Comparison of ENCODE assay signal across 12 cellular contexts in the genomic region with DNA sequence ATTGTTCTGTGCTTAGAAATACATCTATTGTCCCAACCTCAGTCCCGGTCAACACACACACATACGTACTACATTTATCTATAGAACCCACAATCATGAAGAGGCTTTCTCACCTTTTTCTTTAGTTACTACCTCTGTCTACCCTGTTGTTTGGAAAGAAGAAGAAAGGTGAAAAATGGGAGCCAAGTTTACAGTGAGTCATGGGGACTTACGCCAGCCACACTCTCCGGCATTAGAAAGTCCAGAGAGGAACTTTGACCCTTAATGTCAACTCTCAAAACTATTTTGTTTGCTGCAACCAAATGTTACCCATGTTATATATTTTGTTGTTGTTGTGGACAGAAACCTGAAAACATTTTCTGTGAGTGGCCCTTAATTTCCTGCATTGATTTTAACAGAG.
"Had no signal": no experiment of that assay in that cellular context is flagged by ENCODE, and none has a peak within 500 bp of the region (broad histone marks: within the 10 kb centered on the region; RNA-seq: fewer than 3 reads in every experiment).

No MANE protein-coding gene starts in this region.

- ATAC-seq: activated CD4-positive, CD25-positive, alpha-beta regulatory T cell treated with anti-CD3 and anti-CD28 coated beads, Interleukin-2, amount 50 U/mL, for 24 hours; mucosa of descending colon; naive thymus-derived CD4-positive, alpha-beta T cell; stimulated activated effector memory CD8-positive, alpha-beta T cell treated with anti-CD3 and anti-CD28 coated beads, Interleukin-12 subunit alpha, Interleukin-12 subunit beta, amount 100 ng/mL, for 72 hours had no signal

- H3K9me3 ChIP-seq: mucosa of descending colon, ovary had no signal

- H3K36me3 ChIP-seq: ovary had no signal

- H3K27me3 ChIP-seq: ovary had no signal

- H3K4me3 ChIP-seq: mucosa of descending colon, ovary had no signal

- FAIRE-seq: islet of Langerhans, urothelium cell line had no signal

- H3K27ac ChIP-seq: ovary had no signal

- DNase-seq: activated CD4-positive, alpha-beta T cell treated with anti-CD3 and anti-CD28 coated beads, Interleukin-2, amount 50 U/mL, for 1 hour; activated CD8-positive, alpha-beta memory T cell treated with anti-CD3 and anti-CD28 coated beads for 24 hours; activated gamma-delta T cell treated with Interleukin-2 at 50 U/mL for 16 hours; activated naive CD8-positive, alpha-beta T cell treated with anti-CD3 and anti-CD28 coated beads for 36 hours; effector CD8-positive, alpha-beta T cell; mucosa of descending colon; naive thymus-derived CD4-positive, alpha-beta T cell; ovary had no signal
